8 cellular contexts compared by ENCODE assay signal in genomic region chr7:27586825-27587224, GRCh38.
DNase-seq lines count a peak whose midpoint lies in the region; ATAC-seq lines count a peak whose summit lies in the region.

No MANE protein-coding gene starts in this region.

- DNase-seq in DMS79 (lab: John Stamatoyannopoulos, UW) (peak; percentile 53), RPMI8226 (peak; percentile 29), GOT3 (lab: John Stamatoyannopoulos, UW) (no peak), amniotic stem cell (lab: John Stamatoyannopoulos, UW) (no peak)
- no peak for DNase-seq in naive thymus-derived CD8-positive, alpha-beta T cell

- H3K27me3 Mint-ChIP-seq in naive thymus-derived CD8-positive, alpha-beta T cell, result no peaks in the 10 kb centered on the region

- H3K36me3 Mint-ChIP-seq in naive thymus-derived CD8-positive, alpha-beta T cell, result peaks cover 3 to 25% (median 14%) of the 10 kb centered on the region in 3 donors

- H3K4me3 Mint-ChIP-seq in naive thymus-derived CD8-positive, alpha-beta T cell, result no peak overlapping the region

- no peaks in the 10 kb centered on the region for H3K9me3 Mint-ChIP-seq in naive thymus-derived CD8-positive, alpha-beta T cell

- no peak overlapping the region for H3K27ac Mint-ChIP-seq in naive thymus-derived CD8-positive, alpha-beta T cell

- POLR2A ChIA-PET in naive thymus-derived CD8-positive, alpha-beta T cell (lab: Charles Lee), result no interaction called here

- ATAC-seq in GM21423 (IDR thresholded peaks at IDR 0.05; ENCODE audit: unreplicated experiment) (peak; percentile 95), HG03469 (IDR thresholded peaks at IDR 0.05; ENCODE audit: unreplicated experiment) (peak; percentile 88)
- no peak for ATAC-seq in activated CD4-positive, CD25-positive, alpha-beta regulatory T cell treated with anti-CD3 and anti-CD28 coated beads, Interleukin-2, amount 50 U/mL, for 24 hours
- ATAC-seq in naive thymus-derived CD8-positive, alpha-beta T cell, result no peak

- peaks cover 1 to 9% (median 7%) of the 10 kb centered on the region in 4 donors for H3K4me1 Mint-ChIP-seq in naive thymus-derived CD8-positive, alpha-beta T cell

Comparison
In these comparisons a context has a peak if more than half of its experiments do, and no peak if none do; other contexts are left out.
1. DNase-seq: peak in DMS79 (single experiment) and RPMI8226 (single experiment); none in naive thymus-derived CD8-positive, alpha-beta T cell (0 of 10), GOT3 (single experiment) and amniotic stem cell (single experiment).
2. ATAC-seq: peak in GM21423 (single experiment) and HG03469 (single experiment); none in activated CD4-positive, CD25-positive, alpha-beta regulatory T cell treated with anti-CD3 and anti-CD28 coated beads, Interleukin-2, amount 50 U/mL, for 24 hours (0 of 2) and naive thymus-derived CD8-positive, alpha-beta T cell (0 of 2).